Comparison of ENCODE assay signal across 1 cellular context in the genomic region with DNA sequence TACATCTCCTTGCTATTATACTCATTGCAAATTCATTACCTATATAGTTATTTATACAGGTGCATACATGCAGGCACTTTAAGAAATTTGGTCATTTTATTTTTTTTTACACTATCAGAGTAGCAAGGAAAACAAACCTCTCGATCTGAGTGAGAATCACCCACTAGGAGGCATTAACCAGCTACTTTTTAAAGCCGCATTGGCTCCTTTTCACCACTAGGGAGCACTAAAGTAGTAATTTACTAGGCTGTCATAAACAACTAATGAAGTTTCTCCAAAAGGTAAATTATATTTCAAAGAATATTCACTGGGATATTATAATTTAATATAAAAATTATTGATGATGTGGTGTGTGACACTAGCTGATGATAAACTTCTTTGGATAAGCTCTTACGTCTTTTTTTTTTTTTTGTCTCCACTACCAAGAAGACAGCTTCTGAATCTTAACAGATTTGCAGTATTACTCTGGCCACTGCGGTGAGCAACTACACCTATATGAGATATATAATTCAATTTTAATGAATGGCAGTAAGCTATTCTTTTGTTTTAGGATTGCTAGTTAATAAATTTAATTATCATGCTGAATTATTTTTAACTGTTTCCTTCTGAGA.
TF ChIP-seq lines count a peak whose summit lies in the region.

No MANE protein-coding gene starts in this region.

TF ChIP-seq in GM12878, 131 proteins besides CTCF, POLR2A, EP300 and RAD21 (continued from another document and continues in another):
- TF ChIP-seq, protein P1, sequence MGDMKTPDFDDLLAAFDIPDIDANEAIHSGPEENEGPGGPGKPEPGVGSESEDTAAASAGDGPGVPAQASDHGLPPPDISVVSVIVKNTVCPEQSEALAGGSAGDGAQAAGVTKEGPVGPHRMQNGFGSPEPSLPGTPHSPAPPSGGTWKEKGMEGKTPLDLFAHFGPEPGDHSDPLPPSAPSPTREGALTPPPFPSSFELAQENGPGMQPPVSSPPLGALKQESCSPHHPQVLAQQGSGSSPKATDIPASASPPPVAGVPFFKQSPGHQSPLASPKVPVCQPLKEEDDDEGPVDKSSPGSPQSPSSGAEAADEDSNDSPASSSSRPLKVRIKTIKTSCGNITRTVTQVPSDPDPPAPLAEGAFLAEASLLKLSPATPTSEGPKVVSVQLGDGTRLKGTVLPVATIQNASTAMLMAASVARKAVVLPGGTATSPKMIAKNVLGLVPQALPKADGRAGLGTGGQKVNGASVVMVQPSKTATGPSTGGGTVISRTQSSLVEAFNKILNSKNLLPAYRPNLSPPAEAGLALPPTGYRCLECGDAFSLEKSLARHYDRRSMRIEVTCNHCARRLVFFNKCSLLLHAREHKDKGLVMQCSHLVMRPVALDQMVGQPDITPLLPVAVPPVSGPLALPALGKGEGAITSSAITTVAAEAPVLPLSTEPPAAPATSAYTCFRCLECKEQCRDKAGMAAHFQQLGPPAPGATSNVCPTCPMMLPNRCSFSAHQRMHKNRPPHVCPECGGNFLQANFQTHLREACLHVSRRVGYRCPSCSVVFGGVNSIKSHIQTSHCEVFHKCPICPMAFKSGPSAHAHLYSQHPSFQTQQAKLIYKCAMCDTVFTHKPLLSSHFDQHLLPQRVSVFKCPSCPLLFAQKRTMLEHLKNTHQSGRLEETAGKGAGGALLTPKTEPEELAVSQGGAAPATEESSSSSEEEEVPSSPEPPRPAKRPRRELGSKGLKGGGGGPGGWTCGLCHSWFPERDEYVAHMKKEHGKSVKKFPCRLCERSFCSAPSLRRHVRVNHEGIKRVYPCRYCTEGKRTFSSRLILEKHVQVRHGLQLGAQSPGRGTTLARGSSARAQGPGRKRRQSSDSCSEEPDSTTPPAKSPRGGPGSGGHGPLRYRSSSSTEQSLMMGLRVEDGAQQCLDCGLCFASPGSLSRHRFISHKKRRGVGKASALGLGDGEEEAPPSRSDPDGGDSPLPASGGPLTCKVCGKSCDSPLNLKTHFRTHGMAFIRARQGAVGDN (IDR thresholded peaks at IDR 0.05): no peak
- TF ChIP-seq MXI1 (IDR thresholded peaks at IDR 0.05; ENCODE audit: low read depth, low read length): no peak
- peak; percentile 65; the same call in 1 of the 2 replicates for TF ChIP-seq FOXM1 (IDR thresholded peaks at IDR 0.05; ENCODE audit: low read depth, low read length)
- 0 out of 2 replicates have a peak, but pooled peaks have one; percentile 38 for TF ChIP-seq ZNF24 (IDR thresholded peaks at IDR 0.05)
- no peak for TF ChIP-seq CHD1 (IDR thresholded peaks at IDR 0.05; ENCODE audit: low read depth, low read length)
- TF ChIP-seq NRF1 (conservative IDR thresholded peaks at IDR 0.05; ENCODE audit: low read depth, low read length): no peak
- TF ChIP-seq ZZZ3 (IDR thresholded peaks at IDR 0.05; ENCODE audit: control insufficient read depth, insufficient read length, low read depth): no peak
- TF ChIP-seq SMAD5 (IDR thresholded peaks at IDR 0.05; ENCODE audit: low read depth): no peak
- TF ChIP-seq CBX5 (IDR thresholded peaks at IDR 0.05; ENCODE audit: low read depth): no peak
- TF ChIP-seq ZNF384 (IDR thresholded peaks at IDR 0.05; ENCODE audit: borderline replicate concordance, low read depth, low read length): peak; percentile 40; the same call in 1 of the 2 replicates
- TF ChIP-seq, protein P2, sequence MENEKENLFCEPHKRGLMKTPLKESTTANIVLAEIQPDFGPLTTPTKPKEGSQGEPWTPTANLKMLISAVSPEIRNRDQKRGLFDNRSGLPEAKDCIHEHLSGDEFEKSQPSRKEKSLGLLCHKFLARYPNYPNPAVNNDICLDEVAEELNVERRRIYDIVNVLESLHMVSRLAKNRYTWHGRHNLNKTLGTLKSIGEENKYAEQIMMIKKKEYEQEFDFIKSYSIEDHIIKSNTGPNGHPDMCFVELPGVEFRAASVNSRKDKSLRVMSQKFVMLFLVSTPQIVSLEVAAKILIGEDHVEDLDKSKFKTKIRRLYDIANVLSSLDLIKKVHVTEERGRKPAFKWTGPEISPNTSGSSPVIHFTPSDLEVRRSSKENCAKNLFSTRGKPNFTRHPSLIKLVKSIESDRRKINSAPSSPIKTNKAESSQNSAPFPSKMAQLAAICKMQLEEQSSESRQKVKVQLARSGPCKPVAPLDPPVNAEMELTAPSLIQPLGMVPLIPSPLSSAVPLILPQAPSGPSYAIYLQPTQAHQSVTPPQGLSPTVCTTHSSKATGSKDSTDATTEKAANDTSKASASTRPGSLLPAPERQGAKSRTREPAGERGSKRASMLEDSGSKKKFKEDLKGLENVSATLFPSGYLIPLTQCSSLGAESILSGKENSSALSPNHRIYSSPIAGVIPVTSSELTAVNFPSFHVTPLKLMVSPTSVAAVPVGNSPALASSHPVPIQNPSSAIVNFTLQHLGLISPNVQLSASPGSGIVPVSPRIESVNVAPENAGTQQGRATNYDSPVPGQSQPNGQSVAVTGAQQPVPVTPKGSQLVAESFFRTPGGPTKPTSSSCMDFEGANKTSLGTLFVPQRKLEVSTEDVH (IDR thresholded peaks at IDR 0.05; ENCODE audit: low read depth, partially characterized antibody): no peak
- no peak for TF ChIP-seq CBX3 (IDR thresholded peaks at IDR 0.05; ENCODE audit: borderline replicate concordance, low read depth)
- TF ChIP-seq ASH2L (IDR thresholded peaks at IDR 0.05; ENCODE audit: borderline replicate concordance, low read depth): no peak
- no peak for TF ChIP-seq LARP7 (IDR thresholded peaks at IDR 0.05)
- TF ChIP-seq, protein P3, sequence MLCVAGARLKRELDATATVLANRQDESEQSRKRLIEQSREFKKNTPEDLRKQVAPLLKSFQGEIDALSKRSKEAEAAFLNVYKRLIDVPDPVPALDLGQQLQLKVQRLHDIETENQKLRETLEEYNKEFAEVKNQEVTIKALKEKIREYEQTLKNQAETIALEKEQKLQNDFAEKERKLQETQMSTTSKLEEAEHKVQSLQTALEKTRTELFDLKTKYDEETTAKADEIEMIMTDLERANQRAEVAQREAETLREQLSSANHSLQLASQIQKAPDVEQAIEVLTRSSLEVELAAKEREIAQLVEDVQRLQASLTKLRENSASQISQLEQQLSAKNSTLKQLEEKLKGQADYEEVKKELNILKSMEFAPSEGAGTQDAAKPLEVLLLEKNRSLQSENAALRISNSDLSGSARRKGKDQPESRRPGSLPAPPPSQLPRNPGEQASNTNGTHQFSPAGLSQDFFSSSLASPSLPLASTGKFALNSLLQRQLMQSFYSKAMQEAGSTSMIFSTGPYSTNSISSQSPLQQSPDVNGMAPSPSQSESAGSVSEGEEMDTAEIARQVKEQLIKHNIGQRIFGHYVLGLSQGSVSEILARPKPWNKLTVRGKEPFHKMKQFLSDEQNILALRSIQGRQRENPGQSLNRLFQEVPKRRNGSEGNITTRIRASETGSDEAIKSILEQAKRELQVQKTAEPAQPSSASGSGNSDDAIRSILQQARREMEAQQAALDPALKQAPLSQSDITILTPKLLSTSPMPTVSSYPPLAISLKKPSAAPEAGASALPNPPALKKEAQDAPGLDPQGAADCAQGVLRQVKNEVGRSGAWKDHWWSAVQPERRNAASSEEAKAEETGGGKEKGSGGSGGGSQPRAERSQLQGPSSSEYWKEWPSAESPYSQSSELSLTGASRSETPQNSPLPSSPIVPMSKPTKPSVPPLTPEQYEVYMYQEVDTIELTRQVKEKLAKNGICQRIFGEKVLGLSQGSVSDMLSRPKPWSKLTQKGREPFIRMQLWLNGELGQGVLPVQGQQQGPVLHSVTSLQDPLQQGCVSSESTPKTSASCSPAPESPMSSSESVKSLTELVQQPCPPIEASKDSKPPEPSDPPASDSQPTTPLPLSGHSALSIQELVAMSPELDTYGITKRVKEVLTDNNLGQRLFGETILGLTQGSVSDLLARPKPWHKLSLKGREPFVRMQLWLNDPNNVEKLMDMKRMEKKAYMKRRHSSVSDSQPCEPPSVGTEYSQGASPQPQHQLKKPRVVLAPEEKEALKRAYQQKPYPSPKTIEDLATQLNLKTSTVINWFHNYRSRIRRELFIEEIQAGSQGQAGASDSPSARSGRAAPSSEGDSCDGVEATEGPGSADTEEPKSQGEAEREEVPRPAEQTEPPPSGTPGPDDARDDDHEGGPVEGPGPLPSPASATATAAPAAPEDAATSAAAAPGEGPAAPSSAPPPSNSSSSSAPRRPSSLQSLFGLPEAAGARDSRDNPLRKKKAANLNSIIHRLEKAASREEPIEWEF (IDR thresholded peaks at IDR 0.05; ENCODE audit: insufficient replicate concordance, low read depth, low read length): no peak
- TF ChIP-seq, protein P4, sequence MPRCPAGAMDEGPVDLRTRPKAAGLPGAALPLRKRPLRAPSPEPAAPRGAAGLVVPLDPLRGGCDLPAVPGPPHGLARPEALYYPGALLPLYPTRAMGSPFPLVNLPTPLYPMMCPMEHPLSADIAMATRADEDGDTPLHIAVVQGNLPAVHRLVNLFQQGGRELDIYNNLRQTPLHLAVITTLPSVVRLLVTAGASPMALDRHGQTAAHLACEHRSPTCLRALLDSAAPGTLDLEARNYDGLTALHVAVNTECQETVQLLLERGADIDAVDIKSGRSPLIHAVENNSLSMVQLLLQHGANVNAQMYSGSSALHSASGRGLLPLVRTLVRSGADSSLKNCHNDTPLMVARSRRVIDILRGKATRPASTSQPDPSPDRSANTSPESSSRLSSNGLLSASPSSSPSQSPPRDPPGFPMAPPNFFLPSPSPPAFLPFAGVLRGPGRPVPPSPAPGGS (IDR thresholded peaks at IDR 0.05; ENCODE audit: borderline replicate concordance, insufficient read depth, low read depth, low read length, poor library complexity, severe bottlenecking): no peak
- TF ChIP-seq, protein P5, sequence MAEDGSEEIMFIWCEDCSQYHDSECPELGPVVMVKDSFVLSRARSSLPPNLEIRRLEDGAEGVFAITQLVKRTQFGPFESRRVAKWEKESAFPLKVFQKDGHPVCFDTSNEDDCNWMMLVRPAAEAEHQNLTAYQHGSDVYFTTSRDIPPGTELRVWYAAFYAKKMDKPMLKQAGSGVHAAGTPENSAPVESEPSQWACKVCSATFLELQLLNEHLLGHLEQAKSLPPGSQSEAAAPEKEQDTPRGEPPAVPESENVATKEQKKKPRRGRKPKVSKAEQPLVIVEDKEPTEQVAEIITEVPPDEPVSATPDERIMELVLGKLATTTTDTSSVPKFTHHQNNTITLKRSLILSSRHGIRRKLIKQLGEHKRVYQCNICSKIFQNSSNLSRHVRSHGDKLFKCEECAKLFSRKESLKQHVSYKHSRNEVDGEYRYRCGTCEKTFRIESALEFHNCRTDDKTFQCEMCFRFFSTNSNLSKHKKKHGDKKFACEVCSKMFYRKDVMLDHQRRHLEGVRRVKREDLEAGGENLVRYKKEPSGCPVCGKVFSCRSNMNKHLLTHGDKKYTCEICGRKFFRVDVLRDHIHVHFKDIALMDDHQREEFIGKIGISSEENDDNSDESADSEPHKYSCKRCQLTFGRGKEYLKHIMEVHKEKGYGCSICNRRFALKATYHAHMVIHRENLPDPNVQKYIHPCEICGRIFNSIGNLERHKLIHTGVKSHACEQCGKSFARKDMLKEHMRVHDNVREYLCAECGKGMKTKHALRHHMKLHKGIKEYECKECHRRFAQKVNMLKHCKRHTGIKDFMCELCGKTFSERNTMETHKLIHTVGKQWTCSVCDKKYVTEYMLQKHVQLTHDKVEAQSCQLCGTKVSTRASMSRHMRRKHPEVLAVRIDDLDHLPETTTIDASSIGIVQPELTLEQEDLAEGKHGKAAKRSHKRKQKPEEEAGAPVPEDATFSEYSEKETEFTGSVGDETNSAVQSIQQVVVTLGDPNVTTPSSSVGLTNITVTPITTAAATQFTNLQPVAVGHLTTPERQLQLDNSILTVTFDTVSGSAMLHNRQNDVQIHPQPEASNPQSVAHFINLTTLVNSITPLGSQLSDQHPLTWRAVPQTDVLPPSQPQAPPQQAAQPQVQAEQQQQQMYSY (CRISPR knock-in tag; IDR thresholded peaks at IDR 0.05): no peak
- no peak for TF ChIP-seq HCFC1 (IDR thresholded peaks at IDR 0.05; ENCODE audit: low read length)
- no peak for TF ChIP-seq RAD51 (IDR thresholded peaks at IDR 0.05)
- TF ChIP-seq YY1 (IDR thresholded peaks at IDR 0.05; ENCODE audit: low read depth, low read length): peak; percentile 34; the same call in 1 of the 2 replicates
- peak; percentile 78; the same call in 1 of the 2 replicates for TF ChIP-seq SMARCA5 (IDR thresholded peaks at IDR 0.05)
- TF ChIP-seq, protein P6, sequence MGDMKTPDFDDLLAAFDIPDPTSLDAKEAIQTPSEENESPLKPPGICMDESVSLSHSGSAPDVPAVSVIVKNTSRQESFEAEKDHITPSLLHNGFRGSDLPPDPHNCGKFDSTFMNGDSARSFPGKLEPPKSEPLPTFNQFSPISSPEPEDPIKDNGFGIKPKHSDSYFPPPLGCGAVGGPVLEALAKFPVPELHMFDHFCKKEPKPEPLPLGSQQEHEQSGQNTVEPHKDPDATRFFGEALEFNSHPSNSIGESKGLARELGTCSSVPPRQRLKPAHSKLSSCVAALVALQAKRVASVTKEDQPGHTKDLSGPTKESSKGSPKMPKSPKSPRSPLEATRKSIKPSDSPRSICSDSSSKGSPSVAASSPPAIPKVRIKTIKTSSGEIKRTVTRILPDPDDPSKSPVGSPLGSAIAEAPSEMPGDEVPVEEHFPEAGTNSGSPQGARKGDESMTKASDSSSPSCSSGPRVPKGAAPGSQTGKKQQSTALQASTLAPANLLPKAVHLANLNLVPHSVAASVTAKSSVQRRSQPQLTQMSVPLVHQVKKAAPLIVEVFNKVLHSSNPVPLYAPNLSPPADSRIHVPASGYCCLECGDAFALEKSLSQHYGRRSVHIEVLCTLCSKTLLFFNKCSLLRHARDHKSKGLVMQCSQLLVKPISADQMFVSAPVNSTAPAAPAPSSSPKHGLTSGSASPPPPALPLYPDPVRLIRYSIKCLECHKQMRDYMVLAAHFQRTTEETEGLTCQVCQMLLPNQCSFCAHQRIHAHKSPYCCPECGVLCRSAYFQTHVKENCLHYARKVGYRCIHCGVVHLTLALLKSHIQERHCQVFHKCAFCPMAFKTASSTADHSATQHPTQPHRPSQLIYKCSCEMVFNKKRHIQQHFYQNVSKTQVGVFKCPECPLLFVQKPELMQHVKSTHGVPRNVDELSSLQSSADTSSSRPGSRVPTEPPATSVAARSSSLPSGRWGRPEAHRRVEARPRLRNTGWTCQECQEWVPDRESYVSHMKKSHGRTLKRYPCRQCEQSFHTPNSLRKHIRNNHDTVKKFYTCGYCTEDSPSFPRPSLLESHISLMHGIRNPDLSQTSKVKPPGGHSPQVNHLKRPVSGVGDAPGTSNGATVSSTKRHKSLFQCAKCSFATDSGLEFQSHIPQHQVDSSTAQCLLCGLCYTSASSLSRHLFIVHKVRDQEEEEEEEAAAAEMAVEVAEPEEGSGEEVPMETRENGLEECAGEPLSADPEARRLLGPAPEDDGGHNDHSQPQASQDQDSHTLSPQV (IDR thresholded peaks at IDR 0.05): peak; percentile 89
- peak; percentile 97 for TF ChIP-seq SMC3 (IDR thresholded peaks at IDR 0.05; ENCODE audit: borderline replicate concordance, low read length)
- TF ChIP-seq DPF2 (IDR thresholded peaks at IDR 0.05): no peak
